8 cellular contexts compared by ENCODE assay signal in genomic region chr12:119666900-119667576, GRCh38. TPM values are rescaled to one million over a fixed set of nuclear protein-coding genes. Genes with fewer than 3 reads are reported as not detected.
DNase-seq lines count a peak whose midpoint lies in the region; ATAC-seq and TF ChIP-seq lines count a peak whose summit lies in the region.

No MANE protein-coding gene starts in this region.

- H3K4me3 ChIP-seq in CD4-positive, alpha-beta memory T cell (ENCODE audit: low read length in 2 of 2): peak overlapping the region; percentile 67 to 98
- H3K4me3 ChIP-seq in HFF-Myc (replicated peaks; ENCODE audit: low read depth, low read length) (peak overlapping the region; percentile 81), iPS-18c (ENCODE audit: insufficient read depth, low read depth, low read length) (peak overlapping the region; percentile 44; the same call in 1 of the 2 replicates), thoracic aorta (peak overlapping the region; percentile 88)

- POLR2A ChIA-PET in CD4-positive, alpha-beta memory T cell (lab: Charles Lee; ENCODE audit: partially characterized antibody): interaction anchor here (0.8 to 1.9 kb wide), 4 partner anchors 8 to 625 kb away, joined by 3 to 14 read pairs (median 4); partner anchors contain the start of gene RNU4-2
- POLR2A ChIA-PET in activated CD8-positive, alpha-beta T cell treated with anti-CD3 and anti-CD28 coated beads, Interleukin-2, amount 10 ng/mL, durations not matched to agents 7 days and 5 days (lab: Charles Lee): interaction anchor here (1.2 to 1.6 kb wide), 2 partner anchors 15 to 534 kb away, joined by 3 to 9 read pairs; partner anchors contain the start of gene RPLP0

- peak overlapping the region; percentile 58 to 95 (median 88) for H3K27ac Mint-ChIP-seq in CD4-positive, alpha-beta memory T cell
- peak overlapping the region; percentile 94 for H3K27ac Mint-ChIP-seq in activated CD8-positive, alpha-beta T cell treated with anti-CD3 and anti-CD28 coated beads, Interleukin-2, amount 10 ng/mL, durations not matched to agents 7 days and 5 days

- no peaks in the 10 kb centered on the region for H3K27me3 ChIP-seq in CD4-positive, alpha-beta memory T cell (ENCODE audit: insufficient read depth, low read length)
- H3K27me3 ChIP-seq in thoracic aorta (replicated peaks; ENCODE audit: insufficient read depth): no peaks in the 10 kb centered on the region

- H3K4me1 Mint-ChIP-seq in CD4-positive, alpha-beta memory T cell: peaks cover 28 to 60% (median 42%) of the 10 kb centered on the region in 4 donors
- H3K4me1 Mint-ChIP-seq in activated CD8-positive, alpha-beta T cell treated with anti-CD3 and anti-CD28 coated beads, Interleukin-2, amount 10 ng/mL, durations not matched to agents 7 days and 5 days (ENCODE audit: low read depth): peaks cover 45% of the 10 kb centered on the region

- peak overlapping the region; percentile 78 for H3K27ac ChIP-seq in CD4-positive, alpha-beta memory T cell (ENCODE audit: low read depth, low read length)
- peak overlapping the region in 1 of 2 donors; percentile 90 for H3K27ac ChIP-seq in thoracic aorta

- H3K9me3 Mint-ChIP-seq in CD4-positive, alpha-beta memory T cell: peaks cover 0 to 2% (median 0%) of the 10 kb centered on the region in 8 donors
- no peaks in the 10 kb centered on the region for H3K9me3 Mint-ChIP-seq in activated CD8-positive, alpha-beta T cell treated with anti-CD3 and anti-CD28 coated beads, Interleukin-2, amount 10 ng/mL, durations not matched to agents 7 days and 5 days (ENCODE audit: insufficient read depth)

- H3K27me3 Mint-ChIP-seq in CD4-positive, alpha-beta memory T cell: no peaks in the 10 kb centered on the region
- H3K27me3 Mint-ChIP-seq in activated CD8-positive, alpha-beta T cell treated with anti-CD3 and anti-CD28 coated beads, Interleukin-2, amount 10 ng/mL, durations not matched to agents 7 days and 5 days (ENCODE audit: low read depth): peaks cover 3% of the 10 kb centered on the region

- intact Hi-C loops in CD4-positive, alpha-beta memory T cell (cut with micrococcal nuclease): loop anchor here (2.0 to 10.0 kb wide), 6 partner anchors 420 to 1530 kb away; partner anchors contain the start of genes MLEC, PEBP1 and SUDS3

- DNase-seq in CD4-positive, alpha-beta memory T cell: no peak
- DNase-seq in HFF-Myc (ENCODE audit: extremely low read depth, low read depth) (no peak), thoracic aorta (ENCODE audit: low spot score) (no peak), NK-92 (lab: John Stamatoyannopoulos, UW; ENCODE audit: unreplicated experiment) (no peak), NCI-H1417 (lab: John Stamatoyannopoulos, UW) (no peak), amygdala (lab: John Stamatoyannopoulos, UW) (no peak)
- no peak for DNase-seq in activated CD8-positive, alpha-beta T cell treated with anti-CD3 and anti-CD28 coated beads, Interleukin-2, amount 10 ng/mL, durations not matched to agents 7 days and 5 days

- ATAC-seq in activated CD8-positive, alpha-beta T cell treated with anti-CD3 and anti-CD28 coated beads, Interleukin-2, amount 10 ng/mL, durations not matched to agents 7 days and 5 days: no peak
- no peak for ATAC-seq in thoracic aorta (ENCODE audit: insufficient number of reproducible peaks, low FRiP score, low read depth)

- CTCF ChIA-PET in CD4-positive, alpha-beta memory T cell (lab: Charles Lee; ENCODE audit: partially characterized antibody): interaction anchor here (0.7 to 2.4 kb wide), 7 partner anchors 8 to 35 kb away, joined by 3 to 15 read pairs (median 6); no protein-coding TSS in a partner anchor
- CTCF ChIA-PET in activated CD8-positive, alpha-beta T cell treated with anti-CD3 and anti-CD28 coated beads, Interleukin-2, amount 10 ng/mL, durations not matched to agents 7 days and 5 days (lab: Charles Lee): interaction anchor here (0.7 to 2.1 kb wide), 13 partner anchors 8 to 1603 kb away, joined by 3 to 16 read pairs (median 5); partner anchors contain the start of gene SUDS3

- TF ChIP-seq CTCF in HFF-Myc (IDR thresholded peaks at IDR 0.05; ENCODE audit: low read depth, low read length, missing control alignments) (no peak), thoracic aorta (IDR thresholded peaks at IDR 0.05) (no peak)

- H3K36me3 Mint-ChIP-seq in CD4-positive, alpha-beta memory T cell: peaks cover 14 to 26% of the 10 kb centered on the region in 2 donors
- H3K36me3 Mint-ChIP-seq in activated CD8-positive, alpha-beta T cell treated with anti-CD3 and anti-CD28 coated beads, Interleukin-2, amount 10 ng/mL, durations not matched to agents 7 days and 5 days (ENCODE audit: low read depth): peaks cover 31% of the 10 kb centered on the region

- H3K9me3 ChIP-seq in CD4-positive, alpha-beta memory T cell (ENCODE audit: control insufficient read depth in 1 of 2, low read length in 2 of 2): no peaks in the 10 kb centered on the region
- H3K9me3 ChIP-seq in iPS-18c (ENCODE audit: control insufficient read depth, insufficient read depth, low read length) (no peaks in the 10 kb centered on the region), thoracic aorta (no peaks in the 10 kb centered on the region)

- peaks cover 6% of the 10 kb centered on the region for H3K36me3 ChIP-seq in CD4-positive, alpha-beta memory T cell (ENCODE audit: insufficient read depth, low read length)
- H3K36me3 ChIP-seq in thoracic aorta: peaks cover 7% of the 10 kb centered on the region

- peaks cover 46% of the 10 kb centered on the region for H3K4me1 ChIP-seq in CD4-positive, alpha-beta memory T cell (ENCODE audit: insufficient read depth, low read length)
- H3K4me1 ChIP-seq in thoracic aorta (ENCODE audit: control insufficient read depth in 1 of 2, low read depth in 2 of 2): peaks cover 10 to 21% of the 10 kb centered on the region in 2 donors

- H3K4me3 Mint-ChIP-seq in CD4-positive, alpha-beta memory T cell: peak overlapping the region; percentile 88 to 93 (median 90)
- peak overlapping the region; percentile 92 for H3K4me3 Mint-ChIP-seq in activated CD8-positive, alpha-beta T cell treated with anti-CD3 and anti-CD28 coated beads, Interleukin-2, amount 10 ng/mL, durations not matched to agents 7 days and 5 days

RNA-seq across cellular contexts. Expression of gene PRKAB1, which starts 0.9 kb away (rescaled TPM):
- total RNA-seq in CD4-positive, alpha-beta memory T cell: 10 to 100 TPM; 43.4 to 47.6 TPM
- 10 to 100 TPM; 41.7 to 59.3 TPM for polyA plus RNA-seq in CD4-positive, alpha-beta memory T cell
- total RNA-seq in activated CD8-positive, alpha-beta T cell treated with anti-CD3 and anti-CD28 coated beads, Interleukin-2, amount 10 ng/mL, durations not matched to agents 7 days and 5 days: 10 to 100 TPM; 31.7 to 33.1 TPM
- total RNA-seq in thoracic aorta: 10 to 100 TPM; 19.0 to 31.9 TPM
